ENCODE assay signal across 11 cellular contexts in genomic region chr12:62522984-62523383, GRCh38. TPM values are rescaled to one million over a fixed set of nuclear protein-coding genes. Genes with fewer than 3 reads are reported as not detected.
A peak's percentile ranks its signal among the peaks of the same experiment; 100 is the strongest.
DNase-seq lines count a peak whose midpoint lies in the region; ATAC-seq lines count a peak whose summit lies in the region.
"Had no signal": no experiment of that assay in that cellular context is flagged by ENCODE, and none has a peak within 500 bp of the region (broad histone marks: within the 10 kb centered on the region; RNA-seq: fewer than 3 reads in every experiment).

No MANE protein-coding gene starts in this region.

- DNase-seq in NCI-H510A treated with DMSO at 0.1 percent for 48 hours (lab: John Stamatoyannopoulos, UW) (peak; percentile 47), NCI-H510A (lab: John Stamatoyannopoulos, UW) (no peak), RKO (ENCODE audit: low spot score) (peak; percentile 36), HK-2 (ENCODE audit: unreplicated experiment) (no peak), left colon (no peak)
- DNase-seq in naive thymus-derived CD4-positive, alpha-beta T cell = no peak
- DNase-seq: activated CD4-positive, alpha-beta T cell treated with anti-CD3 and anti-CD28 coated beads, Interleukin-2, amount 50 U/mL, for 1 hour; NCI-H1436 treated with DMSO at 0.1 percent for 48 hours had no signal

- peaks cover 0 to 7% of the 10 kb centered on the region in 2 donors for H3K4me1 ChIP-seq in naive thymus-derived CD4-positive, alpha-beta T cell (ENCODE audit: control insufficient read depth in 2 of 2, insufficient read depth in 2 of 2, low read length in 2 of 2)

- ATAC-seq in GM21723 (IDR thresholded peaks at IDR 0.05; ENCODE audit: unreplicated experiment) = peak; percentile 52
- peak; percentile 31 for ATAC-seq in naive thymus-derived CD4-positive, alpha-beta T cell
- ATAC-seq in stimulated activated memory B cell treated with anti-CD40 and anti-IgM and Interleukin-4, amounts not matched to agents 10 μg/mL and 1 μg/mL and 100 μg/mL, for 72 hours = no peak
- no peak for ATAC-seq in left colon

- H3K4me3 ChIP-seq in naive thymus-derived CD4-positive, alpha-beta T cell (ENCODE audit: low read length) = no peak overlapping the region

- POLR2A ChIA-PET in naive thymus-derived CD4-positive, alpha-beta T cell (lab: Charles Lee) = no interaction called here

- peak overlapping the region in 5 of 9 donors; percentile 23 to 82 (median 67) for H3K27ac Mint-ChIP-seq in naive thymus-derived CD4-positive, alpha-beta T cell
- no peak overlapping the region for H3K27ac Mint-ChIP-seq in stimulated activated memory B cell treated with anti-CD40 and anti-IgM and Interleukin-4, amounts not matched to agents 10 μg/mL and 1 μg/mL and 100 μg/mL, for 72 hours
- H3K27ac Mint-ChIP-seq: mesothelial cell of epicardium had no signal

- H3K27ac ChIP-seq in naive thymus-derived CD4-positive, alpha-beta T cell (ENCODE audit: low read depth, low read length) = no peak overlapping the region

- peaks cover 13 to 64% (median 59%) of the 10 kb centered on the region in 7 donors for H3K4me1 Mint-ChIP-seq in naive thymus-derived CD4-positive, alpha-beta T cell
- H3K4me1 Mint-ChIP-seq in stimulated activated memory B cell treated with anti-CD40 and anti-IgM and Interleukin-4, amounts not matched to agents 10 μg/mL and 1 μg/mL and 100 μg/mL, for 72 hours = no peaks in the 10 kb centered on the region

- H3K36me3 Mint-ChIP-seq in naive thymus-derived CD4-positive, alpha-beta T cell = peaks cover 0 to 24% (median 12%) of the 10 kb centered on the region in 5 donors
- H3K36me3 Mint-ChIP-seq in stimulated activated memory B cell treated with anti-CD40 and anti-IgM and Interleukin-4, amounts not matched to agents 10 μg/mL and 1 μg/mL and 100 μg/mL, for 72 hours = peaks cover 18% of the 10 kb centered on the region

- CTCF ChIA-PET in naive thymus-derived CD4-positive, alpha-beta T cell (lab: Charles Lee) = interaction anchor here (0.7 to 1.4 kb wide), 3 partner anchors 15 to 271 kb away, joined by 3 to 7 read pairs (median 3); no protein-coding TSS in a partner anchor

- no peak overlapping the region for H3K4me3 Mint-ChIP-seq in naive thymus-derived CD4-positive, alpha-beta T cell
- no peak overlapping the region for H3K4me3 Mint-ChIP-seq in stimulated activated memory B cell treated with anti-CD40 and anti-IgM and Interleukin-4, amounts not matched to agents 10 μg/mL and 1 μg/mL and 100 μg/mL, for 72 hours
- H3K4me3 Mint-ChIP-seq: mesothelial cell of epicardium had no signal

- H3K27me3 Mint-ChIP-seq in naive thymus-derived CD4-positive, alpha-beta T cell = no peaks in the 10 kb centered on the region
- H3K27me3 Mint-ChIP-seq in stimulated activated memory B cell treated with anti-CD40 and anti-IgM and Interleukin-4, amounts not matched to agents 10 μg/mL and 1 μg/mL and 100 μg/mL, for 72 hours = no peaks in the 10 kb centered on the region

- H3K36me3 ChIP-seq in naive thymus-derived CD4-positive, alpha-beta T cell (ENCODE audit: control insufficient read depth in 2 of 3, insufficient read depth in 3 of 3, low read length in 3 of 3) = no peaks in the 10 kb centered on the region

- H3K27me3 ChIP-seq in naive thymus-derived CD4-positive, alpha-beta T cell (ENCODE audit: control insufficient read depth in 2 of 2, insufficient read depth in 2 of 2, low read length in 2 of 2) = no peaks in the 10 kb centered on the region

- intact Hi-C loops in naive thymus-derived CD4-positive, alpha-beta T cell (cut with micrococcal nuclease) = loop anchor here in 1 of 2 donors (1.0 kb wide), 2 partner anchors 271 to 276 kb away; no protein-coding TSS in a partner anchor
- intact Hi-C loops in left colon (cut with DNase I, micrococcal nuclease) = no loop called here

- H3K9me3 Mint-ChIP-seq in naive thymus-derived CD4-positive, alpha-beta T cell = no peaks in the 10 kb centered on the region
- no peaks in the 10 kb centered on the region for H3K9me3 Mint-ChIP-seq in stimulated activated memory B cell treated with anti-CD40 and anti-IgM and Interleukin-4, amounts not matched to agents 10 μg/mL and 1 μg/mL and 100 μg/mL, for 72 hours
- H3K9me3 Mint-ChIP-seq: mesothelial cell of epicardium had no signal

- H3K9me3 ChIP-seq in naive thymus-derived CD4-positive, alpha-beta T cell (ENCODE audit: control insufficient read depth in 2 of 3, low read length in 3 of 3) = no peaks in the 10 kb centered on the region

RNA-seq across cellular contexts. Expression of gene MON2, which starts 56.4 kb away (rescaled TPM):
- 10 to 100 TPM; 50.0 to 96.3 (median 76.0) TPM for total RNA-seq in naive thymus-derived CD4-positive, alpha-beta T cell
- polyA plus RNA-seq in naive thymus-derived CD4-positive, alpha-beta T cell = 10 to 100 TPM; 18.2 to 18.7 TPM
- 10 to 100 TPM; 55.8 to 55.9 TPM for total RNA-seq in left colon

Comparison
In these comparisons a context has a peak if more than half of its experiments do, and no peak if none do; other contexts are left out.
1. DNase-seq: peak in NCI-H510A treated with DMSO at 0.1 percent for 48 hours (single experiment) and RKO (single experiment); none in NCI-H510A (single experiment), naive thymus-derived CD4-positive, alpha-beta T cell (0 of 9), HK-2 (single experiment) and left colon (0 of 2).
2. ATAC-seq: peak in GM21723 (single experiment) and naive thymus-derived CD4-positive, alpha-beta T cell (single experiment); none in stimulated activated memory B cell treated with anti-CD40 and anti-IgM and Interleukin-4, amounts not matched to agents 10 μg/mL and 1 μg/mL and 100 μg/mL, for 72 hours (single experiment) and left colon (single experiment).